ENCODE assay signal across 28 cellular contexts in genomic region chr17:55689672-55690071, GRCh38. TPM values are rescaled to one million over a fixed set of nuclear protein-coding genes. Genes with fewer than 3 reads are reported as not detected.
"Had no signal": no experiment of that assay in that cellular context is flagged by ENCODE, and none has a peak within 500 bp of the region (broad histone marks: within the 10 kb centered on the region; RNA-seq: fewer than 3 reads in every experiment).

No MANE protein-coding gene starts in this region.

- H3K4me1 ChIP-seq: foreskin keratinocyte, parathyroid adenoma, testis, tibial artery had no signal

- H2AFZ ChIP-seq: parathyroid adenoma had no signal

- H3K9me3 ChIP-seq: esophagus muscularis mucosa, gastroesophageal sphincter, heart right ventricle, stomach, testis, tibial artery had no signal

- H3K27ac ChIP-seq: coronary artery, esophagus muscularis mucosa, foreskin keratinocyte, heart right ventricle, parathyroid adenoma, testis, tibial artery had no signal

- H3K27ac Mint-ChIP-seq: memory B cell; natural killer cell; progenitor cell of endocrine pancreas; stimulated activated effector memory CD8-positive, alpha-beta T cell treated with anti-CD3 and anti-CD28 coated beads, Interleukin-12 subunit alpha, Interleukin-12 subunit beta, amount 100 ng/mL, for 72 hours; type B pancreatic cell had no signal

- H3K9me3 Mint-ChIP-seq: natural killer cell; stimulated activated effector memory CD8-positive, alpha-beta T cell treated with anti-CD3 and anti-CD28 coated beads, Interleukin-12 subunit alpha, Interleukin-12 subunit beta, amount 100 ng/mL, for 72 hours had no signal

- H3K4me3 ChIP-seq: coronary artery, esophagus muscularis mucosa, gastroesophageal sphincter, heart right ventricle, lung, smooth muscle cell, stomach, testis, tibial artery had no signal

- ATAC-seq: foreskin keratinocyte; gastroesophageal sphincter; natural killer cell; stimulated activated effector memory CD8-positive, alpha-beta T cell treated with anti-CD3 and anti-CD28 coated beads, Interleukin-12 subunit alpha, Interleukin-12 subunit beta, amount 100 ng/mL, for 72 hours had no signal

- DNase-seq: dermis blood vessel endothelial cell; effector memory CD4-positive, alpha-beta T cell; foreskin keratinocyte; heart right ventricle; hypothalamus; left ventricle myocardium superior; natural killer cell; stimulated activated CD4-positive, alpha-beta T cell treated with anti-CD3 and anti-CD28 coated beads, Interleukin-12 subunit alpha, Interleukin-12 subunit beta, amount 100 ng/mL, for 4 hours; stimulated activated CD4-positive, alpha-beta T cell treated with anti-CD3 and anti-CD28 coated beads, Interleukin-1b, Interleukin-23, amount 100 ng/mL, for 48 hours; stimulated activated CD4-positive, alpha-beta T cell treated with anti-CD3 and anti-CD28 coated beads, Interleukin-4, amount 100 ng/mL, for 1 hour; stimulated activated naive CD4-positive, alpha-beta T cell treated with Interleukin-2 at 50 U/mL for 16 hours; stomach; testis; tibial artery had no signal

- H3K27me3 ChIP-seq: esophagus muscularis mucosa, foreskin keratinocyte, gastroesophageal sphincter, stomach, testis had no signal

- H3K4me3 Mint-ChIP-seq: memory B cell; natural killer cell; stimulated activated effector memory CD8-positive, alpha-beta T cell treated with anti-CD3 and anti-CD28 coated beads, Interleukin-12 subunit alpha, Interleukin-12 subunit beta, amount 100 ng/mL, for 72 hours had no signal

- H3K79me2 ChIP-seq: parathyroid adenoma had no signal

- H3K36me3 ChIP-seq: esophagus muscularis mucosa, gastroesophageal sphincter, heart right ventricle, stomach, tibial artery had no signal

- H3K36me3 Mint-ChIP-seq: memory B cell; natural killer cell; stimulated activated effector memory CD8-positive, alpha-beta T cell treated with anti-CD3 and anti-CD28 coated beads, Interleukin-12 subunit alpha, Interleukin-12 subunit beta, amount 100 ng/mL, for 72 hours; type B pancreatic cell had no signal

- H3K9ac ChIP-seq: parathyroid adenoma had no signal

- H3K4me2 ChIP-seq: smooth muscle cell had no signal

- H3K4me1 Mint-ChIP-seq: memory B cell; natural killer cell; stimulated activated effector memory CD8-positive, alpha-beta T cell treated with anti-CD3 and anti-CD28 coated beads, Interleukin-12 subunit alpha, Interleukin-12 subunit beta, amount 100 ng/mL, for 72 hours had no signal

RNA-seq across cellular contexts. Expression of gene TMEM100, which starts 33.0 kb away (rescaled TPM):
- total RNA-seq: endothelial cell of umbilical vein, epithelial cell of proximal tubule, mononuclear cell, natural killer cell had no signal
- polyA plus RNA-seq: endothelial cell of umbilical vein, neural cell had no signal
